In genomic region chr4:16636304-16636703, GRCh38 we compare ENCODE assay signal across 22 cellular contexts.
"Had no signal": no experiment of that assay in that cellular context is flagged by ENCODE, and none has a peak within 500 bp of the region (broad histone marks: within the 10 kb centered on the region; RNA-seq: fewer than 3 reads in every experiment).

No MANE protein-coding gene starts in this region.

- H3K27me3 Mint-ChIP-seq: activated B cell treated with CpG ODN at 0.5 μM for 24 hours; activated CD4-positive, alpha-beta memory T cell treated with anti-CD3 and anti-CD28 coated beads, Interleukin-2, amount 10 ng/mL, durations not matched to agents 7 days and 5 days; activated naive CD4-positive, alpha-beta T cell treated with anti-CD3 and anti-CD28 coated beads, Interleukin-2, amount 10 ng/mL, durations not matched to agents 7 days and 5 days; activated naive CD8-positive, alpha-beta T cell treated with anti-CD3 and anti-CD28 coated beads for 36 hours; T-helper 17 cell had no signal

- H3K4me3 Mint-ChIP-seq: activated B cell treated with CpG ODN at 0.5 μM for 24 hours; activated CD4-positive, alpha-beta memory T cell treated with anti-CD3 and anti-CD28 coated beads, Interleukin-2, amount 10 ng/mL, durations not matched to agents 7 days and 5 days; activated CD4-positive, alpha-beta T cell treated with anti-CD3 and anti-CD28 coated beads, Interleukin-2, amount 10 ng/mL, durations not matched to agents 24 days and 14 days; activated naive CD4-positive, alpha-beta T cell treated with anti-CD3 and anti-CD28 coated beads, Interleukin-2, amount 10 ng/mL, durations not matched to agents 7 days and 5 days; activated naive CD8-positive, alpha-beta T cell treated with anti-CD3 and anti-CD28 coated beads for 36 hours; activated T-cell treated with anti-CD3 and anti-CD28 coated beads, Interleukin-2, amount 50 U/mL, for 72 hours; T-helper 17 cell had no signal

- H3K9me3 Mint-ChIP-seq: activated CD4-positive, alpha-beta memory T cell treated with anti-CD3 and anti-CD28 coated beads, Interleukin-2, amount 10 ng/mL, durations not matched to agents 7 days and 5 days had no signal

- H3K4me3 ChIP-seq: K562 had no signal

- DNase-seq: activated B cell treated with CpG ODN at 0.5 μM for 24 hours; activated CD4-positive, alpha-beta memory T cell treated with anti-CD3 and anti-CD28 coated beads, Interleukin-2, amount 10 ng/mL, durations not matched to agents 7 days and 5 days; activated CD4-positive, alpha-beta T cell treated with anti-CD3 and anti-CD28 coated beads for 1 hour; activated CD4-positive, alpha-beta T cell treated with anti-CD3 and anti-CD28 coated beads, Interleukin-2, amount 10 ng/mL, durations not matched to agents 24 days and 14 days; activated gamma-delta T cell treated with Interleukin-2 at 50 U/mL for 16 hours; activated naive CD4-positive, alpha-beta T cell treated with anti-CD3 and anti-CD28 coated beads, Interleukin-2, amount 10 ng/mL, durations not matched to agents 7 days and 5 days; activated naive CD8-positive, alpha-beta T cell treated with anti-CD3 and anti-CD28 coated beads for 36 hours; activated T-cell treated with anti-CD3 and anti-CD28 coated beads for 4 hours; activated T-cell treated with anti-CD3 and anti-CD28 coated beads, Interleukin-2, amount 50 U/mL, for 72 hours; Karpas-422; MM.1S; NCI-H1105; NCI-H1436; NCI-H187; NCI-H2081; NCI-H510A treated with DMSO at 0.1 percent for 48 hours; NCI-H748 treated with DMSO at 0.1 percent for 48 hours; SIG-M5; T-helper 17 cell; T-helper 9 cell had no signal

- H3K4me1 Mint-ChIP-seq: activated B cell treated with CpG ODN at 0.5 μM for 24 hours; activated CD4-positive, alpha-beta memory T cell treated with anti-CD3 and anti-CD28 coated beads, Interleukin-2, amount 10 ng/mL, durations not matched to agents 7 days and 5 days; activated CD4-positive, alpha-beta T cell treated with anti-CD3 and anti-CD28 coated beads, Interleukin-2, amount 10 ng/mL, durations not matched to agents 24 days and 14 days; activated naive CD4-positive, alpha-beta T cell treated with anti-CD3 and anti-CD28 coated beads, Interleukin-2, amount 10 ng/mL, durations not matched to agents 7 days and 5 days; activated naive CD8-positive, alpha-beta T cell treated with anti-CD3 and anti-CD28 coated beads for 36 hours; T-helper 17 cell had no signal

- H3K36me3 Mint-ChIP-seq: activated naive CD4-positive, alpha-beta T cell treated with anti-CD3 and anti-CD28 coated beads, Interleukin-2, amount 10 ng/mL, durations not matched to agents 7 days and 5 days; activated naive CD8-positive, alpha-beta T cell treated with anti-CD3 and anti-CD28 coated beads for 36 hours had no signal

- H3K27ac Mint-ChIP-seq: activated B cell treated with CpG ODN at 0.5 μM for 24 hours; activated CD4-positive, alpha-beta memory T cell treated with anti-CD3 and anti-CD28 coated beads, Interleukin-2, amount 10 ng/mL, durations not matched to agents 7 days and 5 days; activated CD4-positive, alpha-beta T cell treated with anti-CD3 and anti-CD28 coated beads, Interleukin-2, amount 10 ng/mL, durations not matched to agents 24 days and 14 days; activated naive CD4-positive, alpha-beta T cell treated with anti-CD3 and anti-CD28 coated beads, Interleukin-2, amount 10 ng/mL, durations not matched to agents 7 days and 5 days; activated naive CD8-positive, alpha-beta T cell treated with anti-CD3 and anti-CD28 coated beads for 36 hours; activated T-cell treated with anti-CD3 and anti-CD28 coated beads, Interleukin-2, amount 50 U/mL, for 72 hours; activated T-helper 2 cell treated with anti-CD3 and anti-CD28 coated beads, Interferon-gamma antibody, Interleukin-2, Interleukin-4, amounts not matched to agents 10 μg/mL and 5 μg/mL and 100 μg/mL, durations not matched to agents 14 hours and 24 hours and 36 hours; T-helper 17 cell had no signal

- ATAC-seq: activated T-cell treated with anti-CD3 and anti-CD28 coated beads, Interleukin-2, amount 50 U/mL, for 72 hours; K562; T-helper 17 cell had no signal
